Comparison of ENCODE assay signal across 12 cellular contexts in the genomic region with DNA sequence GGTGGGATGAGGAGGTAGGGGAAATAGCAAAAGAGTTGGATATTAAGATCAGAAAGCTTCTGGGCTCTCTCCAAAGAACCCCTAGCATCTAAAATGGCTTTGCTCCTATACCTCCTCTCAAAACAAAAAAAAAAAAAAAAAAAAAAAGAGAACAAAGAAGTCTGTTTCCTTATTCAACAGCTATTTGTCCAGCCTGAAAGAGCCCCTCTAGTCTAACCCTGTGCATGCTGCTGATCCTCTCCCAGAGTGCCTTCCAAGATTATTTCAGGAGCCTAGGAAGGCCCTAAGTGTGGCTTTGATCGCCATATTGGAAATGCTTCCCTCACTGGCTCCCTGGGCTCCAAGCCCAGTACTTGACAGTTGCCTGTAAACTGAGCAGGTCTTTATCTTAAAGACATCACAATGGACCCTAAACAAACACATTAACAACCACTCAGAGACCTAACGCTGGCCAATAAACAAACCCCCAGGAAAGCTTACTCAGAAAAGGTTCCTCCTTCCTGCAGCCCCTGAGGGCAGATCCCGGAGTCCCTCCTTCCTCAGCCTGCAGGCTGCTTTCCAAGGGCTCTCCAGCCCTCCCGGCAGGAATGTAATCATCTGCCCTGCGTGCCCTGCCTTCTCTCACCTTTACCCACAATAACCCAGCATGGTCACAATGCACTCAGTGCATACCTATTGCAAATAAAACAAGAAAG. TPM values are rescaled to one million over a fixed set of nuclear protein-coding genes. Genes with fewer than 3 reads are reported as not detected.
DNase-seq lines count a peak whose midpoint lies in the region; ATAC-seq and TF ChIP-seq lines count a peak whose summit lies in the region.
"Had no signal": no experiment of that assay in that cellular context is flagged by ENCODE, and none has a peak within 500 bp of the region (broad histone marks: within the 10 kb centered on the region; RNA-seq: fewer than 3 reads in every experiment).

No MANE protein-coding gene starts in this region.

- H3K4me1 ChIP-seq in NT2/D1 (ENCODE audit: insufficient read depth, insufficient read length) (peaks cover 29% of the 10 kb centered on the region), prostate gland (replicated peaks) (peaks cover 22% of the 10 kb centered on the region)

- no peaks in the 10 kb centered on the region for H3K36me3 ChIP-seq in NT2/D1 (ENCODE audit: insufficient read depth, insufficient read length, low read length)
- H3K36me3 ChIP-seq in prostate gland = no peaks in the 10 kb centered on the region

- H3K4me3 ChIP-seq in LNCaP clone FGC (ENCODE audit: low read depth, low read length) (no peak overlapping the region), NT2/D1 (ENCODE audit: insufficient read length, low read depth) (no peak overlapping the region), lower leg skin (ENCODE audit: low read depth, poor library complexity, severe bottlenecking) (no peak overlapping the region), prostate gland (no peak overlapping the region)
- H3K4me3 ChIP-seq: K562 had no signal

- intact Hi-C loops in left colon (cut with DNase I, micrococcal nuclease) (no loop called here), lower leg skin (cut with DNase I; ENCODE audit: low total_unique reads) (no loop called here), prostate gland (cut with DNase I) (no loop called here)

- H3K9ac ChIP-seq in NT2/D1 (ENCODE audit: insufficient read length, low read depth) = no peak overlapping the region

- ATAC-seq in left colon (peak; percentile 92), HG02642 (IDR thresholded peaks at IDR 0.05; ENCODE audit: poor library complexity, unreplicated experiment) (no peak)
- ATAC-seq: activated T-cell treated with anti-CD3 and anti-CD28 coated beads, Interleukin-2, amount 50 U/mL, for 4 hours; K562 had no signal

- no peaks in the 10 kb centered on the region for H3K9me3 ChIP-seq in NT2/D1 (ENCODE audit: insufficient read depth, low read length)
- no peaks in the 10 kb centered on the region for H3K9me3 ChIP-seq in prostate gland

- 32 to 35% methylated on average over 5 of the region's 5 CpGs for WGBS in lower leg skin, 2 donors
- 10% methylated on average over 5 of the region's 5 CpGs for WGBS in prostate gland

- TF ChIP-seq CTCF in LNCaP clone FGC (IDR thresholded peaks at IDR 0.05; ENCODE audit: control insufficient read depth, extremely low read depth, insufficient read depth) (no peak), lower leg skin (IDR thresholded peaks at IDR 0.05) (no peak), prostate gland (IDR thresholded peaks at IDR 0.05) (no peak)

- no peak for TF ChIP-seq POLR2A in lower leg skin (IDR thresholded peaks at IDR 0.05)
- no peak for TF ChIP-seq POLR2A in prostate gland (IDR thresholded peaks at IDR 0.05)

- no peak overlapping the region for H3K27ac ChIP-seq in prostate gland

- DNase-seq in DMS79 (lab: John Stamatoyannopoulos, UW) = peak; percentile 94
- DNase-seq in LNCaP clone FGC (ENCODE audit: low read depth) = peak; percentile 98
- peak; percentile 95 for DNase-seq in NT2/D1 (ENCODE audit: low read depth, low spot score)
- DNase-seq in left colon = peak; percentile 45 to 62
- DNase-seq in lower leg skin (ENCODE audit: low spot score in 2 of 2) = no peak
- no peak for DNase-seq in prostate gland (ENCODE audit: low spot score)
- DNase-seq in germinal center (ENCODE audit: low spot score) = no peak
- DNase-seq: activated T-cell treated with anti-CD3 and anti-CD28 coated beads, Interleukin-2, amount 50 U/mL, for 4 hours; nucleus accumbens had no signal

- H3K27me3 ChIP-seq in NT2/D1 (ENCODE audit: insufficient read depth, insufficient read length) = peaks cover 93% of the 10 kb centered on the region
- no peaks in the 10 kb centered on the region for H3K27me3 ChIP-seq in prostate gland (replicated peaks; ENCODE audit: insufficient read depth)

RNA-seq across cellular contexts. Expression of gene COL2A1, which starts 17.4 kb away (rescaled TPM):
- total RNA-seq in left colon (1 to 10 TPM in 1 of 2 donors, under 1 TPM in 1; 0.95 to 1.2 TPM), lower leg skin (under 1 TPM in 2 of 4 donors, not detected in 2; 0.07 to 0.26 TPM), prostate gland (1 to 10 TPM in 1 of 2 donors, under 1 TPM in 1; 0.14 to 1.9 TPM)
- total RNA-seq: K562, subcutaneous adipose tissue had no signal

RNA-seq across cellular contexts. Expression of gene TMEM106C, which starts 58.2 kb away (rescaled TPM):
- total RNA-seq in left colon (100 to 1,000 TPM; 166 to 180 TPM), lower leg skin (10 to 100 TPM; 40.9 to 56.7 (median 42.3) TPM), prostate gland (10 to 100 TPM; 54.6 to 91.1 TPM)

Comparison
In these comparisons a context has a peak if more than half of its experiments do, and no peak if none do; other contexts are left out.
1. DNase-seq: peak in DMS79 (single experiment), LNCaP clone FGC (single experiment), NT2/D1 (single experiment) and left colon (2 of 2); none in lower leg skin (0 of 2), prostate gland (single experiment) and germinal center (single experiment).